22 cellular contexts compared by ENCODE assay signal in genomic region chr1:157217486-157217885, GRCh38.
DNase-seq lines count a peak whose midpoint lies in the region; ATAC-seq, FAIRE-seq and TF ChIP-seq lines count a peak whose summit lies in the region.
"Had no signal": no experiment of that assay in that cellular context is flagged by ENCODE, and none has a peak within 500 bp of the region (broad histone marks: within the 10 kb centered on the region; RNA-seq: fewer than 3 reads in every experiment).

No MANE protein-coding gene starts in this region.

- H3K27me3 ChIP-seq in endodermal cell (ENCODE audit: control insufficient read depth, insufficient read depth, low read length, poor library complexity, severe bottlenecking): peaks cover 4% of the 10 kb centered on the region
- peaks cover 3 to 24% of the 10 kb centered on the region in 2 experiments; a peak in 4 of 5 replicates for H3K27me3 ChIP-seq in HepG2 (ENCODE audit: control insufficient read depth in 1 of 2, insufficient read depth in 2 of 2, low read length in 2 of 2)
- H3K27me3 ChIP-seq in colonic mucosa: no peaks in the 10 kb centered on the region
- H3K27me3 ChIP-seq: BLaER1 treated with 17β-estradiol and CSF1 and Interleukin-3, amounts not matched to agents 10 nM and 100 nM had no signal

- no peak for TF ChIP-seq POLR2A in HepG2 (IDR thresholded peaks at IDR 0.05; ENCODE audit: insufficient read depth in 1 of 2, low read depth in 2 of 2, low read length in 2 of 2)

- H3K4me1 ChIP-seq in endodermal cell (ENCODE audit: control insufficient read depth, insufficient read depth, low read length): no peaks in the 10 kb centered on the region
- H3K4me1 ChIP-seq in HepG2 (ENCODE audit: insufficient read depth, low read length): peaks cover 8% of the 10 kb centered on the region
- H3K4me1 ChIP-seq in colonic mucosa: no peaks in the 10 kb centered on the region
- H3K4me1 ChIP-seq: A549; BLaER1 treated with 17β-estradiol and CSF1 and Interleukin-3, amounts not matched to agents 10 nM and 100 nM; Caco-2 had no signal

- no peak for TF ChIP-seq CTCF in activated CD8-positive, alpha-beta T cell treated with anti-CD3 and anti-CD28 coated beads for 36 hours (IDR thresholded peaks at IDR 0.05)
- TF ChIP-seq CTCF in endodermal cell (conservative IDR thresholded peaks at IDR 0.05) (no peak), HepG2 (CRISPR knock-in tag; IDR thresholded peaks at IDR 0.05) (no peak), colonic mucosa (IDR thresholded peaks at IDR 0.05) (no peak)

- H3K4me3 ChIP-seq in endodermal cell (ENCODE audit: low read length) (no peak overlapping the region), HepG2 (replicated peaks in 1 of 3; ENCODE audit: insufficient read depth in 1 of 3, low read depth in 2 of 3, low read length in 3 of 3) (no peak overlapping the region), colonic mucosa (no peak overlapping the region)
- H3K4me3 ChIP-seq: A549; BLaER1 treated with 17β-estradiol and CSF1 and Interleukin-3, amounts not matched to agents 10 nM and 100 nM had no signal

- H3K79me2 ChIP-seq in HepG2 (ENCODE audit: insufficient read depth, low read length): no peaks in the 10 kb centered on the region

- DNase-seq in activated CD8-positive, alpha-beta T cell treated with anti-CD3 and anti-CD28 coated beads, Interleukin-2, amount 10 ng/mL, durations not matched to agents 7 days and 5 days: peak; percentile 5
- no peak for DNase-seq in activated CD8-positive, alpha-beta T cell treated with anti-CD3 and anti-CD28 coated beads for 36 hours
- peak; percentile 15 for DNase-seq in endodermal cell
- DNase-seq in HepG2 (ENCODE audit: low spot score): no peak
- no peak for DNase-seq in colonic mucosa
- no peak for DNase-seq in NCI-H524 treated with DMSO at 0.1 percent for 48 hours (lab: John Stamatoyannopoulos, UW)
- no peak for DNase-seq in activated CD4-positive, alpha-beta T cell treated with anti-CD3 and anti-CD28 coated beads, Interleukin-2, amount 10 ng/mL, durations not matched to agents 24 days and 14 days
- DNase-seq: AML-193; Caco-2; Calu3; CD4-positive, alpha-beta T cell; CD8-positive, alpha-beta T cell; DMS79 treated with DMSO at 0.1 percent for 48 hours; GF-D8 had no signal

- no peak for TF ChIP-seq EP300 in HepG2 (IDR thresholded peaks at IDR 0.05; ENCODE audit: low read depth in 2 of 2, low read length in 2 of 2)
- TF ChIP-seq EP300 in HepG2 (CRISPR knock-in tag; IDR thresholded peaks at IDR 0.05; ENCODE audit: borderline replicate concordance): no peak

- no peak for TF ChIP-seq RAD21 in HepG2 (CRISPR knock-in tag; IDR thresholded peaks at IDR 0.05)

- FAIRE-seq in HepG2 (lab: Jason Lieb, UNC): no peak
- FAIRE-seq: A549, D721Med, G401.6, GM12891 had no signal

- H4K20me1 ChIP-seq in HepG2 (ENCODE audit: insufficient read depth, low read length): no peaks in the 10 kb centered on the region
- H4K20me1 ChIP-seq: BLaER1 treated with 17β-estradiol and CSF1 and Interleukin-3, amounts not matched to agents 10 nM and 100 nM had no signal

- H2AFZ ChIP-seq in HepG2 (ENCODE audit: low read length): no peak overlapping the region

- H3K27ac Mint-ChIP-seq in activated CD8-positive, alpha-beta T cell treated with anti-CD3 and anti-CD28 coated beads, Interleukin-2, amount 10 ng/mL, durations not matched to agents 7 days and 5 days: no peak overlapping the region
- no peak overlapping the region for H3K27ac Mint-ChIP-seq in activated CD8-positive, alpha-beta T cell treated with anti-CD3 and anti-CD28 coated beads for 36 hours
- no peak overlapping the region for H3K27ac Mint-ChIP-seq in endodermal cell
- no peak overlapping the region for H3K27ac Mint-ChIP-seq in activated CD4-positive, alpha-beta T cell treated with anti-CD3 and anti-CD28 coated beads, Interleukin-2, amount 10 ng/mL, durations not matched to agents 24 days and 14 days
- H3K27ac Mint-ChIP-seq: B cell; CD4-positive, alpha-beta T cell; CD8-positive, alpha-beta T cell had no signal

- peak overlapping the region; percentile 6; the same call in 1 of the 2 replicates for H3K4me2 ChIP-seq in HepG2 (ENCODE audit: low read depth, low read length)
- H3K4me2 ChIP-seq: A549; BLaER1 treated with 17β-estradiol and CSF1 and Interleukin-3, amounts not matched to agents 10 nM and 100 nM had no signal

- POLR2A ChIA-PET in activated CD8-positive, alpha-beta T cell treated with anti-CD3 and anti-CD28 coated beads, Interleukin-2, amount 10 ng/mL, durations not matched to agents 7 days and 5 days (lab: Charles Lee): no interaction called here
- POLR2A ChIA-PET in activated CD8-positive, alpha-beta T cell treated with anti-CD3 and anti-CD28 coated beads for 36 hours (lab: Charles Lee): no interaction called here
- POLR2A ChIA-PET in HepG2 (lab: Yijun Ruan, JAX): interaction anchor here (1.1 kb wide), 1 partner anchor 23 kb away, joined by 3 read pairs; no protein-coding TSS in a partner anchor

- peaks cover 9% of the 10 kb centered on the region for H3K9me3 Mint-ChIP-seq in activated CD8-positive, alpha-beta T cell treated with anti-CD3 and anti-CD28 coated beads, Interleukin-2, amount 10 ng/mL, durations not matched to agents 7 days and 5 days (ENCODE audit: insufficient read depth)
- H3K9me3 Mint-ChIP-seq in activated CD8-positive, alpha-beta T cell treated with anti-CD3 and anti-CD28 coated beads for 36 hours: peaks cover 21% of the 10 kb centered on the region
- H3K9me3 Mint-ChIP-seq in endodermal cell: peaks cover 15% of the 10 kb centered on the region
- peaks cover 21% of the 10 kb centered on the region for H3K9me3 Mint-ChIP-seq in activated CD4-positive, alpha-beta T cell treated with anti-CD3 and anti-CD28 coated beads, Interleukin-2, amount 10 ng/mL, durations not matched to agents 24 days and 14 days

- CTCF ChIA-PET in activated CD8-positive, alpha-beta T cell treated with anti-CD3 and anti-CD28 coated beads, Interleukin-2, amount 10 ng/mL, durations not matched to agents 7 days and 5 days (lab: Charles Lee): no interaction called here
- CTCF ChIA-PET in activated CD8-positive, alpha-beta T cell treated with anti-CD3 and anti-CD28 coated beads for 36 hours (lab: Charles Lee): interaction anchor here (1.1 to 1.4 kb wide), 2 partner anchors 15 to 61 kb away, joined by 3 to 6 read pairs; no protein-coding TSS in a partner anchor
- CTCF ChIA-PET in HepG2 (lab: Yijun Ruan, JAX; ENCODE audit: low intra/inter-chr PET ratio, low total read pairs): no interaction called here

- H3K27ac ChIP-seq in endodermal cell (ENCODE audit: low read depth, low read length): no peak overlapping the region
- no peak overlapping the region for H3K27ac ChIP-seq in HepG2 (ENCODE audit: extremely low read length, insufficient read depth, low read length)
- no peak overlapping the region for H3K27ac ChIP-seq in colonic mucosa
- H3K27ac ChIP-seq: 22Rv1; A549; BLaER1 treated with 17β-estradiol and CSF1 and Interleukin-3, amounts not matched to agents 10 nM and 100 nM; C4-2B had no signal

- no TSS peak for BruUV-seq in HepG2 (replicated peaks; lab: Mats Ljungman, UMichigan)

- H3K4me3 Mint-ChIP-seq in activated CD8-positive, alpha-beta T cell treated with anti-CD3 and anti-CD28 coated beads, Interleukin-2, amount 10 ng/mL, durations not matched to agents 7 days and 5 days: no peak overlapping the region
- no peak overlapping the region for H3K4me3 Mint-ChIP-seq in activated CD8-positive, alpha-beta T cell treated with anti-CD3 and anti-CD28 coated beads for 36 hours
- no peak overlapping the region for H3K4me3 Mint-ChIP-seq in endodermal cell
- H3K4me3 Mint-ChIP-seq in activated CD4-positive, alpha-beta T cell treated with anti-CD3 and anti-CD28 coated beads, Interleukin-2, amount 10 ng/mL, durations not matched to agents 24 days and 14 days: no peak overlapping the region
- H3K4me3 Mint-ChIP-seq: B cell; CD4-positive, alpha-beta T cell; CD8-positive, alpha-beta T cell had no signal

- no peak for ATAC-seq in activated CD8-positive, alpha-beta T cell treated with anti-CD3 and anti-CD28 coated beads, Interleukin-2, amount 10 ng/mL, durations not matched to agents 7 days and 5 days
- no peak for ATAC-seq in activated CD8-positive, alpha-beta T cell treated with anti-CD3 and anti-CD28 coated beads for 36 hours
- no peak for ATAC-seq in HepG2
- ATAC-seq: A549; CD8-positive, alpha-beta T cell had no signal

- H3K36me3 ChIP-seq in endodermal cell (ENCODE audit: control insufficient read depth, insufficient read depth, low read length) (no peaks in the 10 kb centered on the region), HepG2 (replicated peaks in 1 of 2; ENCODE audit: control insufficient read depth in 1 of 2, insufficient read depth in 2 of 2, low read length in 2 of 2) (no peaks in the 10 kb centered on the region), colonic mucosa (no peaks in the 10 kb centered on the region)
- H3K36me3 ChIP-seq: BLaER1 treated with 17β-estradiol and CSF1 and Interleukin-3, amounts not matched to agents 10 nM and 100 nM had no signal

- intact Hi-C loops in activated CD8-positive, alpha-beta T cell treated with anti-CD3 and anti-CD28 coated beads for 36 hours (cut with micrococcal nuclease): no loop called here
- intact Hi-C loops in HepG2 (cut with micrococcal nuclease; ENCODE audit: unreplicated experiment) (no loop called here), colonic mucosa (cut with DNase I) (no loop called here)
- intact Hi-C loops in activated CD4-positive, alpha-beta T cell treated with anti-CD3 and anti-CD28 coated beads, Interleukin-2, amount 10 ng/mL, durations not matched to agents 24 days and 14 days (cut with micrococcal nuclease): no loop called here

- H3K9me3 ChIP-seq in endodermal cell (ENCODE audit: control insufficient read depth, low read length) (peaks cover 18% of the 10 kb centered on the region), HepG2 (ENCODE audit: low read length) (peaks cover 18% of the 10 kb centered on the region; the same call in 1 of the 2 replicates), colonic mucosa (no peaks in the 10 kb centered on the region)
- H3K9me3 ChIP-seq: A549, Caco-2 had no signal

- WGBS in endodermal cell (ENCODE audit: insufficient coverage in 1 of 2, insufficient read length in 1 of 2), 2 experiments: 84 to 85% methylated on average over 2 to 4 of the region's 4 CpGs
- WGBS in HepG2 (ENCODE audit: low lambda C conversion rate): 15% methylated on average over 3 of the region's 4 CpGs

- H3K9ac ChIP-seq in endodermal cell (ENCODE audit: extremely low read depth, low read length, poor library complexity, severe bottlenecking) (no peak overlapping the region), HepG2 (ENCODE audit: insufficient read depth, low read depth, low read length) (no peak overlapping the region), colonic mucosa (ENCODE audit: low read depth in 2 of 2, low read length in 2 of 2) (no peak overlapping the region)
- H3K9ac ChIP-seq: BLaER1 treated with 17β-estradiol and CSF1 and Interleukin-3, amounts not matched to agents 10 nM and 100 nM had no signal

- in situ Hi-C loops in HepG2 (cut with HindIII; ENCODE audit: extremely low pct_ligation_motif_present, low pct_unique_long_range_greater_than_20kb): no loop called here

- H3K36me3 Mint-ChIP-seq in activated CD8-positive, alpha-beta T cell treated with anti-CD3 and anti-CD28 coated beads, Interleukin-2, amount 10 ng/mL, durations not matched to agents 7 days and 5 days (ENCODE audit: low read depth): no peaks in the 10 kb centered on the region
- H3K36me3 Mint-ChIP-seq in activated CD8-positive, alpha-beta T cell treated with anti-CD3 and anti-CD28 coated beads for 36 hours (ENCODE audit: low read depth): no peaks in the 10 kb centered on the region
- peaks cover 3% of the 10 kb centered on the region for H3K36me3 Mint-ChIP-seq in endodermal cell (ENCODE audit: low read depth)
- no peaks in the 10 kb centered on the region for H3K36me3 Mint-ChIP-seq in activated CD4-positive, alpha-beta T cell treated with anti-CD3 and anti-CD28 coated beads, Interleukin-2, amount 10 ng/mL, durations not matched to agents 24 days and 14 days (ENCODE audit: low read depth)
- H3K36me3 Mint-ChIP-seq: CD8-positive, alpha-beta T cell had no signal

- peaks cover 30% of the 10 kb centered on the region for H3K27me3 Mint-ChIP-seq in activated CD8-positive, alpha-beta T cell treated with anti-CD3 and anti-CD28 coated beads, Interleukin-2, amount 10 ng/mL, durations not matched to agents 7 days and 5 days (ENCODE audit: low read depth)
- H3K27me3 Mint-ChIP-seq in activated CD8-positive, alpha-beta T cell treated with anti-CD3 and anti-CD28 coated beads for 36 hours: peaks cover 25% of the 10 kb centered on the region
- H3K27me3 Mint-ChIP-seq in endodermal cell (ENCODE audit: insufficient read depth): peaks cover 9% of the 10 kb centered on the region
- H3K27me3 Mint-ChIP-seq in activated CD4-positive, alpha-beta T cell treated with anti-CD3 and anti-CD28 coated beads, Interleukin-2, amount 10 ng/mL, durations not matched to agents 24 days and 14 days: peaks cover 22% of the 10 kb centered on the region

- H3K4me1 Mint-ChIP-seq in activated CD8-positive, alpha-beta T cell treated with anti-CD3 and anti-CD28 coated beads, Interleukin-2, amount 10 ng/mL, durations not matched to agents 7 days and 5 days (ENCODE audit: low read depth): no peaks in the 10 kb centered on the region
- no peaks in the 10 kb centered on the region for H3K4me1 Mint-ChIP-seq in activated CD8-positive, alpha-beta T cell treated with anti-CD3 and anti-CD28 coated beads for 36 hours (ENCODE audit: low read depth)
- H3K4me1 Mint-ChIP-seq in endodermal cell: no peaks in the 10 kb centered on the region
- H3K4me1 Mint-ChIP-seq in activated CD4-positive, alpha-beta T cell treated with anti-CD3 and anti-CD28 coated beads, Interleukin-2, amount 10 ng/mL, durations not matched to agents 24 days and 14 days: no peaks in the 10 kb centered on the region
- H3K4me1 Mint-ChIP-seq: B cell had no signal

Comparison
In these comparisons a context has a peak if more than half of its experiments do, and no peak if none do; other contexts are left out.
1. DNase-seq: peak in activated CD8-positive, alpha-beta T cell treated with anti-CD3 and anti-CD28 coated beads, Interleukin-2, amount 10 ng/mL, durations not matched to agents 7 days and 5 days (single experiment) and endodermal cell (single experiment); none in activated CD8-positive, alpha-beta T cell treated with anti-CD3 and anti-CD28 coated beads for 36 hours (single experiment), HepG2 (single experiment), colonic mucosa (single experiment), NCI-H524 treated with DMSO at 0.1 percent for 48 hours (single experiment) and activated CD4-positive, alpha-beta T cell treated with anti-CD3 and anti-CD28 coated beads, Interleukin-2, amount 10 ng/mL, durations not matched to agents 24 days and 14 days (single experiment).